ENCODE assay signal across 1 cellular context in the genomic region with DNA sequence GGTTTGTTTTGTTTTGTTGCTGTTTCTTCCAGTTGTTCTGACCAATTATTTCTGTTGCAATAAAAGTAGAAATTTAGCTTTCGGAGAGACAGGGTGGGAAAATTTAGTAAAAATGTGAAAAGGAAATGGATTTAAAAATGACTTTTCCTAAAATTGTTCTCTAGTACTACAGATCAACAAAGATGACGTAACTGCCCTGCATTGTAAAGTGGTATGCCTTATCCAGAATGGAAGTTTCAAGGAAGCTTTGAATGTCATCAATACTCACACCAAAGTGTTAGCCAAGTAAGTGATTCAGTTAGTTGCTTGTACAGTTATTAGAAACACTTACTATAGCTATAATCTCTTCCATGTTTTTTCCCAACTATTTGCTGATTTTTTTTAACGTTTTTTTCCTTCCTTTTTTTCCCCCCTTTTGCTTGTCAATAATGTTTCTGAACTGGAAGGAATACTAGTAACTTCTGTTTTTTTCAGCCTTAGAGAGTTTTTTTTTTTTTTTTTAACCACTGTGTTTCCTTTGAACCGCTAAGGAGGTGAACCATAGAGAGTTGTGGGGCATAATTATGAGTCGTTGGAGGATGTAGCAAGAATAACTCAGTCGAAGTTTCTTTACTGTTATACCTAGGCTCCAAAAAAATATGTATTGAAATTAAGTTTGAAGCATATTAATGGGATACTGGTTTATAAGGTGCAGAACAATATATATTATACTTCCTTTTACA.
TF ChIP-seq lines count a peak whose summit lies in the region.

No MANE protein-coding gene starts in this region.

TF ChIP-seq in GM23338, 12 proteins besides CTCF, POLR2A, EP300 and RAD21:
- TF ChIP-seq ZNF462 (CRISPR knock-in tag; IDR thresholded peaks at IDR 0.05) (no peak), ZNF114 (CRISPR knock-in tag; IDR thresholded peaks at IDR 0.05) (no peak), REST (IDR thresholded peaks at IDR 0.05; ENCODE audit: unreplicated experiment) (no peak), POLR2AphosphoS5 (IDR thresholded peaks at IDR 0.05; ENCODE audit: low read depth) (no peak), EZH2 (IDR thresholded peaks at IDR 0.05; ENCODE audit: low read depth, unreplicated experiment) (no peak), ZNF331 (CRISPR knock-in tag; IDR thresholded peaks at IDR 0.05; ENCODE audit: low read depth) (no peak), CREB1 (CRISPR knock-in tag; IDR thresholded peaks at IDR 0.05; ENCODE audit: low read depth) (no peak), JUNB (IDR thresholded peaks at IDR 0.05; ENCODE audit: unreplicated experiment) (no peak), EZH2phosphoT487 (IDR thresholded peaks at IDR 0.05; ENCODE audit: unreplicated experiment) (no peak), NANOG (IDR thresholded peaks at IDR 0.05; ENCODE audit: borderline replicate concordance) (no peak), ETS1 (IDR thresholded peaks at IDR 0.05) (no peak), STAT1 (IDR thresholded peaks at IDR 0.05; ENCODE audit: unreplicated experiment) (no peak)
